1 cellular context compared by ENCODE assay signal in genomic region chr20:278607-279571, GRCh38.
TF ChIP-seq lines count a peak whose summit lies in the region.

No MANE protein-coding gene starts in this region.

TF ChIP-seq in endothelial cell of umbilical vein, 7 proteins besides CTCF, POLR2A, EP300 and RAD21:
- no peak for TF ChIP-seq GATA2 (IDR thresholded peaks at IDR 0.05; ENCODE audit: insufficient read depth, insufficient read length, low read depth, low read length)
- TF ChIP-seq MAX (IDR thresholded peaks at IDR 0.05; ENCODE audit: insufficient read depth, insufficient read length): no peak
- TF ChIP-seq MYC (IDR thresholded peaks at IDR 0.05; ENCODE audit: low read depth, low read length): no peak
- TF ChIP-seq JUN (IDR thresholded peaks at IDR 0.05; ENCODE audit: borderline replicate concordance, insufficient read depth, insufficient read length, low read depth): no peak
- no peak for TF ChIP-seq FOS (IDR thresholded peaks at IDR 0.05; ENCODE audit: borderline replicate concordance, insufficient read depth, low read length)
- no peak for TF ChIP-seq EZH2 (IDR thresholded peaks at IDR 0.05; ENCODE audit: borderline replicate concordance, low read depth, low read length, severe bottlenecking)
- no peak for TF ChIP-seq POLR2AphosphoS5 (IDR thresholded peaks at IDR 0.05; ENCODE audit: insufficient read depth, low read depth, low read length)
TF ChIP-seq in endothelial cell of umbilical vein: peak in this region for 0.
